18 cellular contexts compared by ENCODE assay signal in the genomic region with DNA sequence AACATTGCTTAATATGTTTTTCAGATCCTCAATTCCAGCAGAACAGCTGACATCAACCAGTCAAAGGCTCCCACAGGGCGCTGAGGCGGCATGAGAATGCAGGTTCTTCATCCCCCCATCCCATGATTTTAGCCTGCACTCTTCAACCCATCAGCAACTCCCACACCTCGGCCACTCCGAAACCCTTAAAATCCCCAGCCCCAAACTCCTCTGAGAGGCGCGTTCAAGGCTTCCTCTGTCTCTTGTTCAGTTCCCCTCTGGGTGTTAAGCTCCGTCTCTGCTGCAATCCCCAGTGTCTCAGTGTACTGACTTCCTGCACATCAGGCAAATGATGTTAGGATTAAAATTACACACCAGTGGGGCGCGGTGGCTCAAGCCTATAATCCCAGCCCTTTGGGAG.
"Had no signal": no experiment of that assay in that cellular context is flagged by ENCODE, and none has a peak within 500 bp of the region (broad histone marks: within the 10 kb centered on the region; RNA-seq: fewer than 3 reads in every experiment).

No MANE protein-coding gene starts in this region.

- H3K9me3 Mint-ChIP-seq: activated naive CD8-positive, alpha-beta T cell treated with anti-CD3 and anti-CD28 coated beads for 36 hours; endodermal cell; stimulated activated memory B cell treated with anti-CD40 and anti-IgM and Interleukin-4, amounts not matched to agents 10 μg/mL and 1 μg/mL and 100 μg/mL, for 72 hours; T-helper 1 cell treated with Interleukin-12 subunit alpha and Interleukin-12 subunit beta and Interleukin-4 antibody, amounts not matched to agents 30 μg/mL and 1 μg/mL, for 36 hours had no signal

- H3K36me3 ChIP-seq: ovary, transverse colon had no signal

- H3K4me3 Mint-ChIP-seq: activated naive CD8-positive, alpha-beta T cell treated with anti-CD3 and anti-CD28 coated beads for 36 hours; endodermal cell; stimulated activated memory B cell treated with anti-CD40 and anti-IgM and Interleukin-4, amounts not matched to agents 10 μg/mL and 1 μg/mL and 100 μg/mL, for 72 hours; T-helper 1 cell treated with Interleukin-12 subunit alpha and Interleukin-12 subunit beta and Interleukin-4 antibody, amounts not matched to agents 30 μg/mL and 1 μg/mL, for 36 hours had no signal

- H3K27me3 ChIP-seq: brain microvascular endothelial cell, ovary, transverse colon had no signal

- H3K27ac Mint-ChIP-seq: activated naive CD8-positive, alpha-beta T cell treated with anti-CD3 and anti-CD28 coated beads for 36 hours; stimulated activated memory B cell treated with anti-CD40 and anti-IgM and Interleukin-4, amounts not matched to agents 10 μg/mL and 1 μg/mL and 100 μg/mL, for 72 hours; T-helper 1 cell treated with Interleukin-12 subunit alpha and Interleukin-12 subunit beta and Interleukin-4 antibody, amounts not matched to agents 30 μg/mL and 1 μg/mL, for 36 hours had no signal

- H3K27ac ChIP-seq: brain microvascular endothelial cell, ovary had no signal

- H3K9me3 ChIP-seq: ovary, transverse colon had no signal

- ATAC-seq: stimulated activated memory B cell treated with anti-CD40 and anti-IgM and Interleukin-4, amounts not matched to agents 10 μg/mL and 1 μg/mL and 100 μg/mL, for 72 hours had no signal

- H3K4me3 ChIP-seq: ovary, smooth muscle cell, transverse colon had no signal

- DNase-seq: activated CD4-positive, alpha-beta T cell treated with anti-CD3 and anti-CD28 coated beads, Interleukin-2, amount 50 U/mL, for 4 hours; activated CD4-positive, CD25-positive, alpha-beta regulatory T cell; activated gamma-delta T cell treated with Interleukin-2 at 50 U/mL for 16 hours; activated naive CD8-positive, alpha-beta T cell treated with anti-CD3 and anti-CD28 coated beads for 36 hours; activated T-cell treated with anti-CD3 and anti-CD28 coated beads, Interleukin-2, amount 50 U/mL, for 1 hour; brain microvascular endothelial cell; cerebellar nuclear complex; dermis blood vessel endothelial cell; endodermal cell; erythroblast; hippocampal formation; kidney glomerular epithelial cell; ovary; retina; transverse colon had no signal

- H3K27me3 Mint-ChIP-seq: activated naive CD8-positive, alpha-beta T cell treated with anti-CD3 and anti-CD28 coated beads for 36 hours had no signal

- H3K4me1 Mint-ChIP-seq: stimulated activated memory B cell treated with anti-CD40 and anti-IgM and Interleukin-4, amounts not matched to agents 10 μg/mL and 1 μg/mL and 100 μg/mL, for 72 hours had no signal
